Comparison of ENCODE assay signal across 2 cellular contexts in the genomic region with DNA sequence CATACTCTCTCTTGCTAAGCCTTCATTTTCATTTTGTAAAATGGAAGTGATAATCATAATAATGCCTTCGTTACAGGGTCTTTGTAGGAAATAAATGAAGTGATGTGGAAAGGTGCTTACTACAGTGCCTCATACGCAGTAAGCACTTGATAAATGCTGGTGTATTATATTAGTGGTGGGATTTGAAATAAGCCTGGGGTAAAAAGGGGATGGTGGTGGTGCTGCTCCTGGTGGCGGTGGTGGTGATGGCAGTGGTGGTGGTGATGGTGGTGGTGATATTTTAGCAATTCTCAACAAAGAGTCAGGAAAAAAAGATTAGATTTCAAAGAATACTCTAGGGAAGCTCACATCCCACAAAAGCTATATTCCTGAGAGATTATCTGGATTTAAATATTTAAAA.
TF ChIP-seq lines count a peak whose summit lies in the region.

No MANE protein-coding gene starts in this region.

TF ChIP-seq in HCT116, 20 proteins besides CTCF, POLR2A, EP300 and RAD21:
- no peak for TF ChIP-seq ELF1 (IDR thresholded peaks at IDR 0.05; ENCODE audit: borderline replicate concordance, low read depth)
TF ChIP-seq in HCT116: peak in this region for 0.

TF ChIP-seq in K562, 482 proteins besides CTCF, POLR2A, EP300 and RAD21:
- TF ChIP-seq ETS2 (tag; IDR thresholded peaks at IDR 0.05; ENCODE audit: borderline replicate concordance, poor library complexity, severe bottlenecking) = no peak
